10 cellular contexts compared by ENCODE assay signal in the genomic region with DNA sequence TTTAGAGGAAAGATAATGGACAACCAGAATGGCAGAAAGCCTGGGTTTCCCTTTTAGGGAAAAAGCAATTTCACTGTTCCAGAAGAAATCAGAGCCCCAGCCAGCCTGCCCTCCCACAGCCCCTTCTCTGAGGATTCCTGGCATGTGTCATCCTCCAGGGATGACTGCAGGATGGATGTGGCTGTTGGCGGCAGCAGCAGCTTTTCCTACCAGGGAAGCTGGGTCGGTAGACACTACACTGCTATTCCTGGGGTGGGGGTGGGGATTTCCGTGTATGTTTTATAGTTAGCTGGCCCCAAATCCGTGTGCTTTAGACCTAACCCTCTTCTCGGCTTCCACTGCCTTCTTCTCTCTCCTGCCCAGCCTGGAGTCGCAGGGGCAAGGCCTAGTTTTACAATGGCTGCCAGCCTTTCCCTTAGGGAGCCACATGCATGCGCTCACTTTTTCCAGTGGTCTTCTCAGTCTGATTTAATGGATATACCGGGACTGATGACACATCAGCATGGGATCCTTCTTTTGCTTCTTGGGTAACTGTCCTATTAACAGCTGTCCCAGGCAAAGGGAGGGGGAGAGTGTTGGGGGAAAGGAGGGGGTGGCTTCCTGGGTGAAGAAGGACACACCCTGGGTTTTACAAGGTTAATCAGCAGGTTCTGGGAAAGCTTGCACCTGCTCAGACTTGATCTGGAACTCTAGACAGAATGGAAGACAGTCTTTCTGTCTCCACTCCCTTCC. TPM values are rescaled to one million over a fixed set of nuclear protein-coding genes. Genes with fewer than 3 reads are reported as not detected.
A peak's percentile ranks its signal among the peaks of the same experiment; 100 is the strongest.
DNase-seq lines count a peak whose midpoint lies in the region; ATAC-seq and TF ChIP-seq lines count a peak whose summit lies in the region.
"Had no signal": no experiment of that assay in that cellular context is flagged by ENCODE, and none has a peak within 500 bp of the region (broad histone marks: within the 10 kb centered on the region; RNA-seq: fewer than 3 reads in every experiment).

No MANE protein-coding gene starts in this region.

- no peak for DNase-seq in activated T-cell treated with anti-CD3 and anti-CD28 coated beads, Interleukin-2, amount 50 U/mL, for 4 hours
- no peak for DNase-seq in activated T-cell treated with anti-CD3 and anti-CD28 coated beads, Interleukin-2, amount 50 U/mL, for 1 hour
- DNase-seq in RWPE2 (ENCODE audit: low spot score) (no peak), glutamatergic neuron (no peak), germinal center (ENCODE audit: low spot score) (no peak)
- DNase-seq: effector memory CD8-positive, alpha-beta T cell; NCI-H1694 treated with DMSO at 0.1 percent for 48 hours had no signal

- peaks cover 27% of the 10 kb centered on the region for H3K4me1 Mint-ChIP-seq in activated T-cell treated with anti-CD3 and anti-CD28 coated beads, Interleukin-2, amount 50 U/mL, for 4 hours (ENCODE audit: low read depth)
- peaks cover 37% of the 10 kb centered on the region for H3K4me1 Mint-ChIP-seq in glutamatergic neuron (ENCODE audit: low read depth, unreplicated experiment)

- peak overlapping the region in 1 of 5 donors; percentile 63 for H3K9ac ChIP-seq in subcutaneous abdominal adipose tissue (ENCODE audit: low read length in 5 of 5)

- TF ChIP-seq CTCF in RWPE2 (IDR thresholded peaks at IDR 0.05; ENCODE audit: poor library complexity, severe bottlenecking) (no peak), glutamatergic neuron (IDR thresholded peaks at IDR 0.05; ENCODE audit: partially characterized antibody, unreplicated experiment) (no peak)

- ATAC-seq in activated T-cell treated with anti-CD3 and anti-CD28 coated beads, Interleukin-2, amount 50 U/mL, for 4 hours, result no peak
- ATAC-seq in RWPE2 (ENCODE audit: low read depth) (peak; percentile 28), GM19455 (IDR thresholded peaks at IDR 0.05; ENCODE audit: unreplicated experiment) (no peak), GM19035 (IDR thresholded peaks at IDR 0.05; ENCODE audit: unreplicated experiment) (no peak)
- ATAC-seq: effector memory CD8-positive, alpha-beta T cell had no signal

- H3K36me3 Mint-ChIP-seq in activated T-cell treated with anti-CD3 and anti-CD28 coated beads, Interleukin-2, amount 50 U/mL, for 4 hours (ENCODE audit: insufficient read depth), result peaks cover 3% of the 10 kb centered on the region
- H3K36me3 Mint-ChIP-seq in glutamatergic neuron (ENCODE audit: unreplicated experiment), result peaks cover 5% of the 10 kb centered on the region

- no peaks in the 10 kb centered on the region for H3K9me3 Mint-ChIP-seq in activated T-cell treated with anti-CD3 and anti-CD28 coated beads, Interleukin-2, amount 50 U/mL, for 4 hours
- peaks cover 27% of the 10 kb centered on the region for H3K9me3 Mint-ChIP-seq in glutamatergic neuron (ENCODE audit: unreplicated experiment)
- H3K9me3 Mint-ChIP-seq: effector memory CD8-positive, alpha-beta T cell had no signal

- H3K27ac ChIP-seq in RWPE2 (ENCODE audit: poor library complexity, severe bottlenecking) (peak overlapping the region; percentile 76), subcutaneous abdominal adipose tissue (ENCODE audit: low read depth, low read length) (peak overlapping the region; percentile 93)

- H3K27ac Mint-ChIP-seq in glutamatergic neuron (ENCODE audit: unreplicated experiment), result peak overlapping the region; percentile 100
- H3K27ac Mint-ChIP-seq: effector memory CD8-positive, alpha-beta T cell had no signal

- H3K27me3 ChIP-seq in RWPE2 (ENCODE audit: insufficient read depth, poor library complexity, severe bottlenecking) (no peaks in the 10 kb centered on the region), subcutaneous abdominal adipose tissue (ENCODE audit: control insufficient read depth in 5 of 5, insufficient read depth in 4 of 5, low read length in 5 of 5) (no peaks in the 10 kb centered on the region)

- H3K4me1 ChIP-seq in RWPE2 (ENCODE audit: insufficient read depth, poor library complexity, severe bottlenecking) (peaks cover 30% of the 10 kb centered on the region), subcutaneous abdominal adipose tissue (ENCODE audit: control insufficient read depth in 5 of 5, insufficient read depth in 5 of 5, low read length in 5 of 5) (peaks cover 4 to 48% (median 44%) of the 10 kb centered on the region in 5 donors)

- H3K36me3 ChIP-seq in RWPE2 (ENCODE audit: low read depth) (peaks cover 10% of the 10 kb centered on the region; the same call in 1 of the 2 replicates), subcutaneous abdominal adipose tissue (ENCODE audit: control insufficient read depth in 5 of 5, insufficient read depth in 5 of 5, low read length in 5 of 5) (no peaks in the 10 kb centered on the region)

- H3K4me3 ChIP-seq in RWPE2 (ENCODE audit: severe bottlenecking) (no peak overlapping the region), subcutaneous abdominal adipose tissue (ENCODE audit: low read depth in 1 of 5, low read length in 5 of 5) (no peak overlapping the region)

- H3K4me3 Mint-ChIP-seq in activated T-cell treated with anti-CD3 and anti-CD28 coated beads, Interleukin-2, amount 50 U/mL, for 4 hours, result peak overlapping the region; percentile 14
- H3K4me3 Mint-ChIP-seq in glutamatergic neuron (ENCODE audit: unreplicated experiment), result peak overlapping the region; percentile 99

- no peaks in the 10 kb centered on the region for H3K27me3 Mint-ChIP-seq in activated T-cell treated with anti-CD3 and anti-CD28 coated beads, Interleukin-2, amount 50 U/mL, for 4 hours (ENCODE audit: low read depth)
- H3K27me3 Mint-ChIP-seq in glutamatergic neuron (ENCODE audit: unreplicated experiment), result peaks cover 17% of the 10 kb centered on the region

- no peaks in the 10 kb centered on the region for H3K9me3 ChIP-seq in RWPE2 (ENCODE audit: severe bottlenecking)
- H3K9me3 ChIP-seq in subcutaneous abdominal adipose tissue (ENCODE audit: control insufficient read depth in 5 of 5, low read length in 5 of 5), result no peaks in the 10 kb centered on the region

RNA-seq across cellular contexts. Expression of gene NFE2L1, which starts 2.7 kb away (rescaled TPM):
- 100 to 1,000 TPM in 2 of 3 donors, 10 to 100 TPM in 1; 93.1 to 123 (median 109) TPM for total RNA-seq in activated T-cell treated with anti-CD3 and anti-CD28 coated beads, Interleukin-2, amount 50 U/mL, for 4 hours
- total RNA-seq in glutamatergic neuron (ENCODE audit: unreplicated experiment), result 190 TPM

RNA-seq across cellular contexts. Expression of gene COPZ2, which starts 7.8 kb away (rescaled TPM):
- 1 to 10 TPM; 2.6 to 3.9 (median 3.2) TPM for total RNA-seq in activated T-cell treated with anti-CD3 and anti-CD28 coated beads, Interleukin-2, amount 50 U/mL, for 4 hours
- not detected for total RNA-seq in glutamatergic neuron (ENCODE audit: unreplicated experiment)

RNA-seq across cellular contexts. Expression of gene CBX1, which starts 55.8 kb away (rescaled TPM):
- 10 to 100 TPM; 53.2 to 64.4 (median 60.8) TPM for total RNA-seq in activated T-cell treated with anti-CD3 and anti-CD28 coated beads, Interleukin-2, amount 50 U/mL, for 4 hours
- 141 TPM for total RNA-seq in glutamatergic neuron (ENCODE audit: unreplicated experiment)
